Comparison of ENCODE assay signal across 21 cellular contexts in genomic region chr6:158324136-158324535, GRCh38. TPM values are rescaled to one million over a fixed set of nuclear protein-coding genes. Genes with fewer than 3 reads are reported as not detected.
DNase-seq lines count a peak whose midpoint lies in the region; ATAC-seq and TF ChIP-seq lines count a peak whose summit lies in the region.
"Had no signal": no experiment of that assay in that cellular context is flagged by ENCODE, and none has a peak within 500 bp of the region (broad histone marks: within the 10 kb centered on the region; RNA-seq: fewer than 3 reads in every experiment).

No MANE protein-coding gene starts in this region.

- H3K4me3 ChIP-seq in left ventricle myocardium inferior: no peak overlapping the region
- no peak overlapping the region for H3K4me3 ChIP-seq in SK-N-MC
- H3K4me3 ChIP-seq in right cardiac atrium (ENCODE audit: low read length): no peak overlapping the region
- no peak overlapping the region for H3K4me3 ChIP-seq in aorta (ENCODE audit: low read length in 2 of 2)
- H3K4me3 ChIP-seq: cardiac muscle cell had no signal

- ATAC-seq in left ventricle myocardium superior (peak; percentile 64), right cardiac atrium (peak; percentile 67 to 96), aorta (ENCODE audit: low FRiP score) (peak; percentile 27), GM21367 (IDR thresholded peaks at IDR 0.05; ENCODE audit: unreplicated experiment) (no peak), GM18868 (IDR thresholded peaks at IDR 0.05; ENCODE audit: unreplicated experiment) (no peak)
- ATAC-seq: naive thymus-derived CD4-positive, alpha-beta T cell had no signal

- DNase-seq in left ventricle myocardium superior (no peak), left ventricle myocardium inferior (no peak), SK-N-MC (ENCODE audit: low read depth, low spot score) (no peak), right cardiac atrium (no peak), aorta (no peak), NCI-H2029 (lab: John Stamatoyannopoulos, UW) (no peak)
- DNase-seq: ACHN; activated CD4-positive, alpha-beta memory T cell treated with anti-CD3 and anti-CD28 coated beads for 36 hours; activated naive CD8-positive, alpha-beta T cell treated with anti-CD3 and anti-CD28 coated beads, Interleukin-2, amount 10 ng/mL, durations not matched to agents 7 days and 5 days; activated T-cell treated with anti-CD3 and anti-CD28 coated beads, Interleukin-2, amount 50 U/mL, for 48 hours; effector CD4-positive, alpha-beta T cell; GF-D8; naive thymus-derived CD4-positive, alpha-beta T cell; NCI-H1048; NCI-H2107; NCI-H526 treated with DMSO at 0.1 percent for 48 hours; substantia nigra; WERI-Rb-1 had no signal

- H3K27ac ChIP-seq in left ventricle myocardium inferior (replicated peaks) (no peak overlapping the region), SK-N-MC (peak overlapping the region; percentile 81; the same call in 1 of the 2 replicates), right cardiac atrium (ENCODE audit: low read length) (no peak overlapping the region), aorta (ENCODE audit: low read depth in 1 of 2, low read length in 2 of 2) (no peak overlapping the region)
- H3K27ac ChIP-seq: WERI-Rb-1 had no signal

- H3K9me3 ChIP-seq in left ventricle myocardium inferior (replicated peaks): no peaks in the 10 kb centered on the region
- H3K9me3 ChIP-seq in SK-N-MC (ENCODE audit: low read depth, low read length): no peaks in the 10 kb centered on the region
- no peaks in the 10 kb centered on the region for H3K9me3 ChIP-seq in right cardiac atrium (ENCODE audit: control insufficient read depth, low read length)
- H3K9me3 ChIP-seq in aorta (ENCODE audit: control insufficient read depth, low read length): no peaks in the 10 kb centered on the region

- 56% methylated on average over 5 of the region's 5 CpGs for whole genome bisulfite sequencing in right cardiac atrium
- 77 to 80% methylated on average over 5 of the region's 5 CpGs for WGBS in aorta, 2 donors

- intact Hi-C loops in left ventricle myocardium superior (cut with micrococcal nuclease) (no loop called here), left ventricle myocardium inferior (cut with micrococcal nuclease) (no loop called here), right cardiac atrium (cut with DNase I) (no loop called here), aorta (cut with DNase I) (no loop called here)

- H3K27me3 ChIP-seq in left ventricle myocardium inferior (ENCODE audit: low read depth) (no peaks in the 10 kb centered on the region), right cardiac atrium (ENCODE audit: control insufficient read depth, insufficient read depth) (no peaks in the 10 kb centered on the region), aorta (ENCODE audit: control insufficient read depth in 1 of 2, insufficient read depth in 2 of 2, low read length in 1 of 2) (no peaks in the 10 kb centered on the region)
- H3K27me3 ChIP-seq: cardiac muscle cell had no signal

- no peak for TF ChIP-seq CTCF in left ventricle myocardium inferior (IDR thresholded peaks at IDR 0.05; ENCODE audit: borderline replicate concordance)

- H3K9ac ChIP-seq in SK-N-MC (ENCODE audit: insufficient read length): no peak overlapping the region

- no peaks in the 10 kb centered on the region for H3K36me3 ChIP-seq in left ventricle myocardium inferior
- peaks cover 6% of the 10 kb centered on the region for H3K36me3 ChIP-seq in SK-N-MC (ENCODE audit: insufficient read depth, low read length)
- H3K36me3 ChIP-seq in aorta (ENCODE audit: control insufficient read depth in 1 of 2, insufficient read depth in 2 of 2, low read length in 1 of 2): no peaks in the 10 kb centered on the region
- H3K36me3 ChIP-seq: cardiac muscle cell had no signal

- H3K4me1 ChIP-seq in left ventricle myocardium inferior: peaks cover 35% of the 10 kb centered on the region
- peaks cover 5% of the 10 kb centered on the region for H3K4me1 ChIP-seq in right cardiac atrium (ENCODE audit: control insufficient read depth, insufficient read depth, low read length)
- H3K4me1 ChIP-seq in aorta (ENCODE audit: control insufficient read depth in 1 of 2, insufficient read depth in 2 of 2, low read length in 2 of 2): peaks cover 3 to 18% of the 10 kb centered on the region in 2 donors

RNA-seq across cellular contexts. Expression of gene TULP4, which starts 11.9 kb away (rescaled TPM):
- 101 TPM for total RNA-seq in left ventricle myocardium superior
- 111 TPM for total RNA-seq in left ventricle myocardium inferior
- 100 to 1,000 TPM; 166 to 228 (median 174) TPM for total RNA-seq in right cardiac atrium
- 14.7 TPM for polyA plus RNA-seq in right cardiac atrium
- total RNA-seq in aorta: 10 to 100 TPM; 63.4 to 86.1 TPM
- polyA plus RNA-seq in aorta: 10 to 100 TPM in 1 of 2 donors, 1 to 10 TPM in 1; 2.4 to 16.7 TPM

Comparison
In these comparisons a context has a peak if more than half of its experiments do, and no peak if none do; other contexts are left out.
1. ATAC-seq: peak in left ventricle myocardium superior (single experiment), right cardiac atrium (2 of 2) and aorta (single experiment); none in GM21367 (single experiment) and GM18868 (single experiment).